ENCODE assay signal across 13 cellular contexts in the genomic region with DNA sequence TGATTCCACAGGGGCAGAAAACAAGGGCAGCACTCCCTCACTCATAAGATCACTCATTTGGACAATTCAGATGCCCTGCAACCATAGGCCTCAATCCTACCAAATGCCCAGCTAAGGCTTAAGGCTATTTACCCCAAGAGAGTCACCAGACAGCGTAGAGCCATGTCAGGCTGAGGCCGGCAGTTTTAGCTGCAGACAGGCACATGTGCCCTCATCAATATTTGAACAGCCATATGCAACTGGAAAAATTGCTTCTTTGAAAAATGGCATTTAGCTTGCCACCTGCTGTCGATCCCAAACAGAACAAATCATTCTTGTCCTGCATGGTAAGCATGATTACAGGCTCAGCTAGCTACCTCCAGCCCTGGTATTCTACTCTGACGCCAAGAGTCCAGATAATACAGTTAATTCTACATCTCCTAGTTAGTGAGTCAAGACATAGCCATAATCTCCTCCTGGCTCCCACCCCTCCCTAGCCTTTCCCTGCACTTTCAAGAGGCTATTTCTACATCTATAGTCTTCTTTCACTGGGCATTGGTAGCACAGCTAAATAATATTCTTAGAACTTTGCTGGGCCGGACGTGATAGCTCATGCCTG. TPM values are rescaled to one million over a fixed set of nuclear protein-coding genes. Genes with fewer than 3 reads are reported as not detected.
A peak's percentile ranks its signal among the peaks of the same experiment; 100 is the strongest.
DNase-seq lines count a peak whose midpoint lies in the region; ATAC-seq and TF ChIP-seq lines count a peak whose summit lies in the region.
"Had no signal": no experiment of that assay in that cellular context is flagged by ENCODE, and none has a peak within 500 bp of the region (broad histone marks: within the 10 kb centered on the region; RNA-seq: fewer than 3 reads in every experiment).

No MANE protein-coding gene starts in this region.

- POLR2A ChIA-PET in PC-9 (lab: Charles Lee; ENCODE audit: unreplicated experiment): no interaction called here

- H3K27me3 ChIP-seq in left ventricle myocardium inferior (ENCODE audit: low read depth) (no peaks in the 10 kb centered on the region), osteoblast (ENCODE audit: insufficient read depth, low read length) (no peaks in the 10 kb centered on the region), uterus (no peaks in the 10 kb centered on the region), PC-9 (ENCODE audit: insufficient read depth, low read depth) (no peaks in the 10 kb centered on the region)

- BruUV-seq in PC-9 (replicated peaks; lab: Mats Ljungman, UMichigan): no TSS peak

- peaks cover 99% of the 10 kb centered on the region for H3K4me1 ChIP-seq in left ventricle myocardium inferior
- H3K4me1 ChIP-seq in osteoblast (ENCODE audit: insufficient read depth, low read length): peaks cover 85% of the 10 kb centered on the region
- peaks cover 15 to 34% of the 10 kb centered on the region in 2 donors for H3K4me1 ChIP-seq in uterus
- peaks cover 13% of the 10 kb centered on the region for H3K4me1 ChIP-seq in PC-9 (replicated peaks; ENCODE audit: insufficient read depth)

- H4K20me1 ChIP-seq in osteoblast (ENCODE audit: insufficient read depth, low read length) (peaks cover 4% of the 10 kb centered on the region), PC-9 (ENCODE audit: insufficient read depth) (no peaks in the 10 kb centered on the region; the same call in 1 of the 2 replicates)

- H3K27ac ChIP-seq in left ventricle myocardium inferior (replicated peaks) (peak overlapping the region; percentile 86), coronary artery (peak overlapping the region; percentile 42 to 88), osteoblast (ENCODE audit: low read depth, low read length) (peak overlapping the region; percentile 98), uterus (peak overlapping the region; percentile 94 to 95), PC-9 (no peak overlapping the region)

- H3K9me3 ChIP-seq in left ventricle myocardium inferior (replicated peaks) (no peaks in the 10 kb centered on the region), osteoblast (ENCODE audit: low read depth, low read length) (no peaks in the 10 kb centered on the region), uterus (no peaks in the 10 kb centered on the region), PC-9 (ENCODE audit: insufficient read depth, low read depth) (no peaks in the 10 kb centered on the region)

- TF ChIP-seq CTCF in left ventricle myocardium inferior (IDR thresholded peaks at IDR 0.05; ENCODE audit: borderline replicate concordance) (no peak), coronary artery (IDR thresholded peaks at IDR 0.05) (no peak), osteoblast (IDR thresholded peaks at IDR 0.05; ENCODE audit: extremely low read depth, low read depth, low read length) (no peak), uterus (IDR thresholded peaks at IDR 0.05) (no peak), PC-9 (conservative IDR thresholded peaks at IDR 0.05) (no peak)

- no peaks in the 10 kb centered on the region for H3F3A ChIP-seq in PC-9 (ENCODE audit: insufficient read depth, low read depth)

- H3K9me2 ChIP-seq in PC-9 (ENCODE audit: insufficient read depth): no peaks in the 10 kb centered on the region

- H3K36me3 ChIP-seq in left ventricle myocardium inferior: no peaks in the 10 kb centered on the region
- peaks cover 7% of the 10 kb centered on the region for H3K36me3 ChIP-seq in osteoblast (ENCODE audit: insufficient read depth, low read length)
- no peaks in the 10 kb centered on the region for H3K36me3 ChIP-seq in uterus
- 0 out of 2 replicates have a peak, but pooled peaks cover 10% of the 10 kb centered on the region for H3K36me3 ChIP-seq in PC-9 (ENCODE audit: low read depth)

- peaks cover 84% of the 10 kb centered on the region for H3K79me2 ChIP-seq in osteoblast (ENCODE audit: insufficient read depth, low read length)
- H3K79me2 ChIP-seq in PC-9 (ENCODE audit: low read depth): peaks cover 78% of the 10 kb centered on the region

- H3K4me3 ChIP-seq in left ventricle myocardium inferior (no peak overlapping the region), coronary artery (no peak overlapping the region), osteoblast (ENCODE audit: insufficient read depth, low read length) (no peak overlapping the region), uterus (no peak overlapping the region), PC-9 (no peak overlapping the region)

- intact Hi-C loops in left ventricle myocardium inferior (cut with micrococcal nuclease) (no loop called here), cardiac septum (cut with DNase I) (loop anchor here (5.0 kb wide), 1 partner anchor 52 kb away; no protein-coding TSS in a partner anchor), uterus (cut with DNase I; ENCODE audit: low total_unique reads) (no loop called here), PC-9 (cut with micrococcal nuclease; ENCODE audit: unreplicated experiment) (no loop called here)

- ATAC-seq in GM21529 (IDR thresholded peaks at IDR 0.05; ENCODE audit: unreplicated experiment): no peak
- ATAC-seq in HG03457 (IDR thresholded peaks at IDR 0.05; ENCODE audit: unreplicated experiment): no peak

- H2AFZ ChIP-seq in osteoblast (ENCODE audit: low read length) (no peak overlapping the region), PC-9 (no peak overlapping the region)

- CTCF ChIA-PET in PC-9 (lab: Charles Lee): no interaction called here

- DNase-seq in left ventricle myocardium inferior (no peak), cardiac septum (ENCODE audit: low spot score) (no peak), coronary artery (ENCODE audit: low spot score) (no peak), osteoblast (ENCODE audit: insufficient read length, low spot score, missing footprints) (peak; percentile 69), uterus (no peak), PC-9 (no peak)
- DNase-seq: activated CD4-positive, alpha-beta T cell treated with anti-CD3 and anti-CD28 coated beads, Interleukin-2, amount 50 U/mL, for 1 hour; activated effector memory CD4-positive, alpha-beta T cell treated with Interleukin-2 at 50 U/mL for 16 hours; central memory CD4-positive, alpha-beta T cell; NCI-H1105 treated with DMSO at 0.1 percent for 48 hours; NCI-H524 treated with DMSO at 0.1 percent for 48 hours had no signal

- no peak for TF ChIP-seq POLR2A in uterus (IDR thresholded peaks at IDR 0.05)

- H3K4me2 ChIP-seq in osteoblast (ENCODE audit: insufficient read depth, low read length): no peak overlapping the region
- H3K4me2 ChIP-seq in PC-9: no peak overlapping the region

RNA-seq across cellular contexts. Expression of a gene that starts 7.7 kb away (rescaled TPM):
- total RNA-seq in left ventricle myocardium inferior (28.9 TPM), cardiac septum (30.1 TPM), osteoblast (26.5 and 28.6 TPM in 2 replicates), uterus (100 to 1,000 TPM in 1 of 4 donors, 10 to 100 TPM in 3; 24.7 to 185 (median 41.1) TPM), PC-9 (2021) (41.2 and 41.9 TPM in 2 replicates)
